ENCODE assay signal across 25 cellular contexts in genomic region chr6:111201155-111201554, GRCh38.
DNase-seq lines count a peak whose midpoint lies in the region; ATAC-seq and TF ChIP-seq lines count a peak whose summit lies in the region.
"Had no signal": no experiment of that assay in that cellular context is flagged by ENCODE, and none has a peak within 500 bp of the region (broad histone marks: within the 10 kb centered on the region; RNA-seq: fewer than 3 reads in every experiment).

No MANE protein-coding gene starts in this region.

- H3K4me2 ChIP-seq in BLaER1 (peak overlapping the region; percentile 12), neural progenitor cell (no peak overlapping the region)

- H3K9ac ChIP-seq in BLaER1 (no peak overlapping the region), neural progenitor cell (no peak overlapping the region)

- peak overlapping the region; percentile 27 for H3K27ac Mint-ChIP-seq in neural progenitor cell
- H3K27ac Mint-ChIP-seq: activated naive CD8-positive, alpha-beta T cell treated with anti-CD3 and anti-CD28 coated beads, Interleukin-2, amount 50 U/mL, for 24 hours; mesothelial cell of epicardium had no signal

- peaks cover 4% of the 10 kb centered on the region for H3K9me3 Mint-ChIP-seq in neural progenitor cell
- H3K9me3 Mint-ChIP-seq: activated naive CD8-positive, alpha-beta T cell treated with anti-CD3 and anti-CD28 coated beads, Interleukin-2, amount 50 U/mL, for 24 hours; mesothelial cell of epicardium had no signal

- no peak overlapping the region for H3K27ac ChIP-seq in BLaER1
- H3K27ac ChIP-seq in neural progenitor cell, result no peak overlapping the region
- no peak overlapping the region for H3K27ac ChIP-seq in effector memory CD4-positive, alpha-beta T cell (ENCODE audit: insufficient read depth, low read length, poor library complexity, severe bottlenecking)
- H3K27ac ChIP-seq in breast epithelium, result no peak overlapping the region
- H3K27ac ChIP-seq: left ventricle myocardium inferior, neutrophil had no signal

- DNase-seq in OCI-M2 (lab: John Stamatoyannopoulos, UW; ENCODE audit: unreplicated experiment), result peak; percentile 56
- peak; percentile 46 for DNase-seq in kidney tubule cell (ENCODE audit: low spot score)
- no peak for DNase-seq in neural progenitor cell (ENCODE audit: low spot score)
- DNase-seq in effector memory CD4-positive, alpha-beta T cell, result no peak
- no peak for DNase-seq in breast epithelium (ENCODE audit: low spot score in 2 of 2)
- no peak for DNase-seq in GM19240 (ENCODE audit: insufficient read length, low spot score)
- DNase-seq: activated CD4-positive, CD25-positive, alpha-beta regulatory T cell treated with anti-CD3 and anti-CD28 coated beads, Interleukin-2, amount 50 U/mL, for 72 hours; activated gamma-delta T cell treated with Interleukin-2 at 50 U/mL for 16 hours; activated naive CD8-positive, alpha-beta T cell treated with anti-CD3 and anti-CD28 coated beads, Interleukin-2, amount 50 U/mL, for 24 hours; activated T-cell treated with anti-CD3 and anti-CD28 coated beads, Interleukin-2, amount 50 U/mL, for 1 hour; BE2C; Caco-2; DMS79 treated with DMSO at 0.1 percent for 48 hours; effector CD4-positive, alpha-beta T cell; foreskin fibroblast; KG1; left ventricle myocardium inferior; NCI-H2171 treated with DMSO at 0.1 percent for 48 hours; NCI-H526; SW 1271; T1000 had no signal

- no peaks in the 10 kb centered on the region for H4K20me1 ChIP-seq in BLaER1
- H4K20me1 ChIP-seq in neural progenitor cell (ENCODE audit: low read depth), result no peaks in the 10 kb centered on the region

- TF ChIP-seq POLR2A in breast epithelium (IDR thresholded peaks at IDR 0.05), result no peak

- intact Hi-C loops in breast epithelium (cut with DNase I; ENCODE audit: low total_unique reads), result no loop called here

- no peaks in the 10 kb centered on the region for H3K36me3 ChIP-seq in BLaER1
- no peaks in the 10 kb centered on the region for H3K36me3 ChIP-seq in neural progenitor cell
- H3K36me3 ChIP-seq in effector memory CD4-positive, alpha-beta T cell (ENCODE audit: control insufficient read depth, insufficient read depth, low read length), result no peaks in the 10 kb centered on the region
- no peaks in the 10 kb centered on the region for H3K36me3 ChIP-seq in breast epithelium
- H3K36me3 ChIP-seq: BE2C, left ventricle myocardium inferior, neutrophil had no signal

- peaks cover 23% of the 10 kb centered on the region for H3K4me1 Mint-ChIP-seq in neural progenitor cell

- no peak overlapping the region for H2AFZ ChIP-seq in neural progenitor cell (replicated peaks)

- no peak overlapping the region for H3K4me3 ChIP-seq in BLaER1
- no peak overlapping the region for H3K4me3 ChIP-seq in neural progenitor cell
- H3K4me3 ChIP-seq in effector memory CD4-positive, alpha-beta T cell (ENCODE audit: insufficient read depth, low read depth, low read length, poor library complexity, severe bottlenecking), result no peak overlapping the region
- H3K4me3 ChIP-seq in breast epithelium, result no peak overlapping the region
- H3K4me3 ChIP-seq: left ventricle myocardium inferior had no signal

- H3K4me1 ChIP-seq in BLaER1 (peaks cover 10% of the 10 kb centered on the region), neural progenitor cell (peaks cover 8% of the 10 kb centered on the region), breast epithelium (no peaks in the 10 kb centered on the region)
- H3K4me1 ChIP-seq in effector memory CD4-positive, alpha-beta T cell (ENCODE audit: control insufficient read depth, insufficient read depth, low read length, poor library complexity, severe bottlenecking), result peaks cover 3% of the 10 kb centered on the region

- H3K79me2 ChIP-seq in neural progenitor cell (ENCODE audit: low read depth), result no peaks in the 10 kb centered on the region

- H3F3A ChIP-seq in neural progenitor cell (ENCODE audit: low read depth), result no peaks in the 10 kb centered on the region

- peaks cover 3% of the 10 kb centered on the region for H3K36me3 Mint-ChIP-seq in neural progenitor cell
- H3K36me3 Mint-ChIP-seq: mesothelial cell of epicardium had no signal

- H3K27me3 Mint-ChIP-seq in neural progenitor cell (ENCODE audit: insufficient read depth, low read depth), result peaks cover 2% of the 10 kb centered on the region
- H3K27me3 Mint-ChIP-seq: activated naive CD8-positive, alpha-beta T cell treated with anti-CD3 and anti-CD28 coated beads, Interleukin-2, amount 50 U/mL, for 24 hours had no signal

- H3K9me3 ChIP-seq in BLaER1 (no peaks in the 10 kb centered on the region), neural progenitor cell (ENCODE audit: low read depth) (no peaks in the 10 kb centered on the region), breast epithelium (no peaks in the 10 kb centered on the region)
- no peaks in the 10 kb centered on the region for H3K9me3 ChIP-seq in effector memory CD4-positive, alpha-beta T cell (ENCODE audit: control insufficient read depth, low read length)
- H3K9me3 ChIP-seq: BE2C, Caco-2, left ventricle myocardium inferior, neutrophil had no signal

- no peak for TF ChIP-seq CTCF in neural progenitor cell (IDR thresholded peaks at IDR 0.05)
- no peak for TF ChIP-seq CTCF in breast epithelium (IDR thresholded peaks at IDR 0.05)

- peak overlapping the region; percentile 42 for H3K4me3 Mint-ChIP-seq in neural progenitor cell
- H3K4me3 Mint-ChIP-seq: activated naive CD8-positive, alpha-beta T cell treated with anti-CD3 and anti-CD28 coated beads, Interleukin-2, amount 50 U/mL, for 24 hours; mesothelial cell of epicardium had no signal

- H3K27me3 ChIP-seq in BLaER1 (no peaks in the 10 kb centered on the region), neural progenitor cell (no peaks in the 10 kb centered on the region), breast epithelium (no peaks in the 10 kb centered on the region)
- H3K27me3 ChIP-seq in effector memory CD4-positive, alpha-beta T cell (replicated peaks; ENCODE audit: control insufficient read depth, insufficient read depth, low read length, poor library complexity, severe bottlenecking), result no peaks in the 10 kb centered on the region
- H3K27me3 ChIP-seq: BE2C, neutrophil had no signal

- ATAC-seq in GM18498 (IDR thresholded peaks at IDR 0.05; ENCODE audit: unreplicated experiment), result no peak
- ATAC-seq: activated naive CD8-positive, alpha-beta T cell treated with anti-CD3 and anti-CD28 coated beads, Interleukin-2, amount 50 U/mL, for 24 hours had no signal

Comparison
In these comparisons a context has a peak if more than half of its experiments do, and no peak if none do; other contexts are left out.
1. DNase-seq: peak in OCI-M2 (single experiment) and kidney tubule cell (single experiment); none in neural progenitor cell (single experiment), effector memory CD4-positive, alpha-beta T cell (0 of 3), breast epithelium (0 of 2) and GM19240 (single experiment).